Comparison of ENCODE assay signal across 8 cellular contexts in the genomic region with DNA sequence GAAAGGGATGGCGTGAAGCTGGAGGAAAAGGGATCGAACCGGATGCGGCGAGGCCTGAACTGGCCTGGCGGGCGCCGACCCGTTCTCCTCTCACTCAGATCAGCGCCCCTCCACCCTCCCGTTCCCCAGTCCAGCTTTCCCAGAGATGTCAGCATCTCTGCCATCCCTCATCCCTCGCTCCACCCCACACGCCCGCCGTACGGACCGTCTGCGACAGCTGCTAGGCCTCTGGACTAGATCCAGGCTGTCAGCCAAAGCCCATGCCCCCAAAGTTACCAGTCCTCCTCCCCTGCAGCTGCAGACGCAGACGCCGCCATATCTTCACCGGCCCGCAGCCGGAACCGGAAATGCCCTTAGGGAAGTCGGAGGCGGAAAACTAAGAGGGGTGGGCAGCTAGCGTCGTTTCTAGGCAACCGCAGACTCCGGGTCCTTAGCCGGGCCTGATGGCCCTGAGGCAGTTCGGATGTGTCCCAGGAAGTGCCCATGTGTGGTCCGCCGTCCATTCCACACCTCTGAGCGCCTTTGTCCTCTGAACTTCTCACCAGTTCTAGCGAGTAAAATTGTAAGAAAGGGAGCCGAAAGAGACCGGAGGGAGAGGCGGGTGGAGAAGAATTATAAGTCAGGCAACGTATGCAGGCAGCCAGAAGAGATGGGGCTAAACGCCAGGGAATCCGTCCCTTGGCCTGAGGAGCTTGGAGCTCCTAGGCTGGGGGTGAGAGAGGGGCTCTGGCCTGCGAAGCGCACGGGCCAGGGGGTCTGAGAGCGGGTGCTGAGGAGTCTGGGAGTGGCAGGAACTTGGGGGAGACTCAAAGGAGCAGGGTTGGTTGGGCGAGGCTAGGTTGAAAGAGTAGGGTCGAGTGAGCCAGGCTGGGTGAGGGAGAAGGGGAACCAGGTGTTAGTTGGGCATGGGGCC.
DNase-seq lines count a peak whose midpoint lies in the region; ATAC-seq, FAIRE-seq and TF ChIP-seq lines count a peak whose summit lies in the region.

A gene with protein sequence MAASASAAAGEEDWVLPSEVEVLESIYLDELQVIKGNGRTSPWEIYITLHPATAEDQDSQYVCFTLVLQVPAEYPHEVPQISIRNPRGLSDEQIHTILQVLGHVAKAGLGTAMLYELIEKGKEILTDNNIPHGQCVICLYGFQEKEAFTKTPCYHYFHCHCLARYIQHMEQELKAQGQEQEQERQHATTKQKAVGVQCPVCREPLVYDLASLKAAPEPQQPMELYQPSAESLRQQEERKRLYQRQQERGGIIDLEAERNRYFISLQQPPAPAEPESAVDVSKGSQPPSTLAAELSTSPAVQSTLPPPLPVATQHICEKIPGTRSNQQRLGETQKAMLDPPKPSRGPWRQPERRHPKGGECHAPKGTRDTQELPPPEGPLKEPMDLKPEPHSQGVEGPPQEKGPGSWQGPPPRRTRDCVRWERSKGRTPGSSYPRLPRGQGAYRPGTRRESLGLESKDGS (minus strand): TSS at position 349 of the 913 bp plus-strand sequence. CDS start 32 bp downstream, at position 317.
STK36 (plus strand) TSS at position 433 of the 913 bp plus-strand sequence. CDS start 744 bp downstream, outside the sequence.

- peaks cover 13% of the 10 kb centered on the region for H3K79me2 ChIP-seq in Loucy (ENCODE audit: insufficient read depth, low read length)

- peak; percentile 82 for TF ChIP-seq POLR2A in H54 (IDR thresholded peaks at IDR 0.05; ENCODE audit: low read depth, low read length)

- H3K36me3 Mint-ChIP-seq in nephron progenitor cell (ENCODE audit: low read depth), result peaks cover 30% of the 10 kb centered on the region

- H3K27me3 Mint-ChIP-seq in nephron progenitor cell (ENCODE audit: low read depth, poor library complexity), result peaks cover 3% of the 10 kb centered on the region
- no peaks in the 10 kb centered on the region for H3K27me3 Mint-ChIP-seq in stimulated activated naive CD8-positive, alpha-beta T cell treated with anti-CD3 and anti-CD28 coated beads, Interleukin-15, amount 100 ng/mL, for 72 hours

- no peak for TF ChIP-seq CTCF in Loucy (conservative IDR thresholded peaks at IDR 0.05; ENCODE audit: low read length)
- no peak for TF ChIP-seq CTCF in nephron progenitor cell (IDR thresholded peaks at IDR 0.05)

- no peaks in the 10 kb centered on the region for H3K9me2 ChIP-seq in Loucy (replicated peaks; ENCODE audit: low read depth, low read length)

- H3K4me1 ChIP-seq in Loucy (ENCODE audit: insufficient read depth, low read length, poor library complexity, severe bottlenecking), result peaks cover 20% of the 10 kb centered on the region

- peak within 1 kb of the TSS; percentile 88 for H3K9ac ChIP-seq in Loucy (ENCODE audit: low read depth, low read length, poor library complexity, severe bottlenecking)

- no peaks in the 10 kb centered on the region for H3K27me3 ChIP-seq in Loucy (ENCODE audit: insufficient read depth, low read length, poor library complexity, severe bottlenecking)

- FAIRE-seq in H54 (lab: Jason Lieb, UNC), result no peak

- H3K4me2 ChIP-seq in Loucy (ENCODE audit: low read depth, low read length, poor library complexity, severe bottlenecking), result peak within 1 kb of the TSS; percentile 91

- peak within 1 kb of the TSS; percentile 100 for H3K4me3 Mint-ChIP-seq in nephron progenitor cell
- peak within 1 kb of the TSS; percentile 97 to 100 for H3K4me3 Mint-ChIP-seq in stimulated activated naive CD8-positive, alpha-beta T cell treated with anti-CD3 and anti-CD28 coated beads, Interleukin-15, amount 100 ng/mL, for 72 hours

- peak; percentile 99 for ATAC-seq in stimulated activated naive CD8-positive, alpha-beta T cell treated with anti-CD3 and anti-CD28 coated beads, Interleukin-15, amount 100 ng/mL, for 72 hours

- H3K36me3 ChIP-seq in Loucy (ENCODE audit: insufficient read depth, low read length), result 0 out of 2 replicates have a peak, but pooled peaks cover 5% of the 10 kb centered on the region

- peak within 1 kb of the TSS; percentile 87 for H2AFZ ChIP-seq in Loucy (ENCODE audit: low read length)

- no peaks in the 10 kb centered on the region for H4K20me1 ChIP-seq in Loucy (ENCODE audit: insufficient read depth, low read length, poor library complexity, severe bottlenecking)

- no peaks in the 10 kb centered on the region for H3K9me3 ChIP-seq in Loucy (ENCODE audit: insufficient read depth, low read depth, low read length)

- DNase-seq in ELR (ENCODE audit: low read depth) (peak; percentile 96), H54 (ENCODE audit: insufficient read length, low spot score) (peak; percentile 86), SIG-M5 (lab: John Stamatoyannopoulos, UW) (peak; percentile 45), fibroblast of the conjunctiva (ENCODE audit: low read depth) (peak; percentile 85), nephron progenitor cell (peak; percentile 82)
- DNase-seq in activated effector memory CD4-positive, alpha-beta T cell treated with anti-CD3 and anti-CD28 coated beads, Interleukin-2, amount 50 U/mL, for 16 hours, result peak; percentile 94
- peak; percentile 74 to 83 for DNase-seq in stimulated activated naive CD8-positive, alpha-beta T cell treated with anti-CD3 and anti-CD28 coated beads, Interleukin-15, amount 100 ng/mL, for 72 hours

- H3K27ac Mint-ChIP-seq in nephron progenitor cell, result peak within 1 kb of the TSS; percentile 100
- peak within 1 kb of the TSS; percentile 97 to 98 for H3K27ac Mint-ChIP-seq in stimulated activated naive CD8-positive, alpha-beta T cell treated with anti-CD3 and anti-CD28 coated beads, Interleukin-15, amount 100 ng/mL, for 72 hours

- H3F3A ChIP-seq in Loucy (ENCODE audit: low read depth), result no peaks in the 10 kb centered on the region

- H3K9me3 Mint-ChIP-seq in nephron progenitor cell, result no peaks in the 10 kb centered on the region
- H3K9me3 Mint-ChIP-seq in stimulated activated naive CD8-positive, alpha-beta T cell treated with anti-CD3 and anti-CD28 coated beads, Interleukin-15, amount 100 ng/mL, for 72 hours, result no peaks in the 10 kb centered on the region

- H3K4me3 ChIP-seq in Loucy (ENCODE audit: low read length, poor library complexity, severe bottlenecking), result peak within 1 kb of the TSS; percentile 86

- H3K4me1 Mint-ChIP-seq in nephron progenitor cell, result peaks cover 26% of the 10 kb centered on the region
- H3K4me1 Mint-ChIP-seq in stimulated activated naive CD8-positive, alpha-beta T cell treated with anti-CD3 and anti-CD28 coated beads, Interleukin-15, amount 100 ng/mL, for 72 hours, result peaks cover 33% of the 10 kb centered on the region

Comparison
In these comparisons a context has a peak if more than half of its experiments do, and no peak if none do; other contexts are left out.
1. Peak in every context shown above with its lines: DNase-seq, ATAC-seq and H3K4me3 ChIP-seq.
2. DNase-seq: peak in every context shown above with its lines; median percentile 96 in ELR; 94 in activated effector memory CD4-positive, alpha-beta T cell treated with anti-CD3 and anti-CD28 coated beads, Interleukin-2, amount 50 U/mL, for 16 hours; 86 in H54; 85 in fibroblast of the conjunctiva; 82 in nephron progenitor cell; 78 in stimulated activated naive CD8-positive, alpha-beta T cell treated with anti-CD3 and anti-CD28 coated beads, Interleukin-15, amount 100 ng/mL, for 72 hours; 45 in SIG-M5.